ENCODE assay signal across 18 cellular contexts in the genomic region with DNA sequence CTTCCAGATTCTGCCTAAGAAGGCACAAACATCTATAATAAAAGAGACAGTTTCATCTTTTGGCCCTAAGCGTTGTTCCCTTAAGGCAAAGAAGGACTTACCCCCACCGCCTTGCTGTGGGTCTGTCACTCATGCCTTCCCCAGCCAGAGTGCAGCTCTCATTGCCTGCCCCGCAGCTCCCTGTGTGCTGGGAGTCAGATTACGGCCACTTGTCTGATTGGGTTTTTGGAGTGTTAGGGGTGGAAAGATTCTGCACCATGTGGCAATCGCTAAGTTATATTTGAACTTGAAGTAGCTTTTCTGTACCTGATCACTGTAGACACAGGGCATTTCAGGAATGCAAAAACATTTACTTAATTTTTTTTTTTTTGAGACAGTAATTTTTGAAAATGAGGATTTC. TPM values are rescaled to one million over a fixed set of nuclear protein-coding genes. Genes with fewer than 3 reads are reported as not detected.
A peak's percentile ranks its signal among the peaks of the same experiment; 100 is the strongest.
DNase-seq lines count a peak whose midpoint lies in the region; ATAC-seq and TF ChIP-seq lines count a peak whose summit lies in the region.
"Had no signal": no experiment of that assay in that cellular context is flagged by ENCODE, and none has a peak within 500 bp of the region (broad histone marks: within the 10 kb centered on the region; RNA-seq: fewer than 3 reads in every experiment).

A gene with protein sequence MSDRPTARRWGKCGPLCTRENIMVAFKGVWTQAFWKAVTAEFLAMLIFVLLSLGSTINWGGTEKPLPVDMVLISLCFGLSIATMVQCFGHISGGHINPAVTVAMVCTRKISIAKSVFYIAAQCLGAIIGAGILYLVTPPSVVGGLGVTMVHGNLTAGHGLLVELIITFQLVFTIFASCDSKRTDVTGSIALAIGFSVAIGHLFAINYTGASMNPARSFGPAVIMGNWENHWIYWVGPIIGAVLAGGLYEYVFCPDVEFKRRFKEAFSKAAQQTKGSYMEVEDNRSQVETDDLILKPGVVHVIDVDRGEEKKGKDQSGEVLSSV (minus strand): TSS at position 151 of the 400 bp plus-strand sequence. CDS start 18 bp downstream, at position 133.

- peak within 1 kb of the TSS; percentile 45 to 99 (median 68) for H3K27ac Mint-ChIP-seq in brain
- no peak within 1 kb of the TSS for H3K27ac Mint-ChIP-seq in activated T-helper 1 cell treated with anti-CD3 and anti-CD28 coated beads, Interleukin-12 subunit alpha, Interleukin-12 subunit beta, Interleukin-2, Interleukin-4 antibody, amounts not matched to agents 30 ng/mL and 10 ng/mL and 1 ng/mL, durations not matched to agents 14 hours and 24 hours and 36 hours
- H3K27ac Mint-ChIP-seq: stimulated activated effector memory CD8-positive, alpha-beta T cell treated with anti-CD3 and anti-CD28 coated beads, Interleukin-12 subunit alpha, Interleukin-12 subunit beta, amount 100 ng/mL, for 72 hours had no signal

- H3K4me3 ChIP-seq in DND-41 (ENCODE audit: low read depth in 1 of 2, low read length in 2 of 2) (no peak within 1 kb of the TSS), lower lobe of right lung (peak within 1 kb of the TSS; percentile 53)
- H3K4me3 ChIP-seq: adrenal gland, gastroesophageal sphincter, pancreas had no signal

- no peaks in the 10 kb centered on the region for H3K79me2 ChIP-seq in DND-41 (ENCODE audit: insufficient read depth, low read length)

- no peak within 1 kb of the TSS for H3K4me2 ChIP-seq in DND-41 (ENCODE audit: insufficient read depth, low read length)
- H3K4me2 ChIP-seq: SK-N-SH had no signal

- H3K4me3 Mint-ChIP-seq in brain: peak within 1 kb of the TSS; percentile 35 to 94 (median 73)
- H3K4me3 Mint-ChIP-seq in activated T-helper 1 cell treated with anti-CD3 and anti-CD28 coated beads, Interleukin-12 subunit alpha, Interleukin-12 subunit beta, Interleukin-2, Interleukin-4 antibody, amounts not matched to agents 30 ng/mL and 10 ng/mL and 1 ng/mL, durations not matched to agents 14 hours and 24 hours and 36 hours: no peak within 1 kb of the TSS
- H3K4me3 Mint-ChIP-seq: stimulated activated effector memory CD8-positive, alpha-beta T cell treated with anti-CD3 and anti-CD28 coated beads, Interleukin-12 subunit alpha, Interleukin-12 subunit beta, amount 100 ng/mL, for 72 hours had no signal

- H3K9me3 ChIP-seq in DND-41 (ENCODE audit: insufficient read depth, low read length, severe bottlenecking) (no peaks in the 10 kb centered on the region), lower lobe of right lung (no peaks in the 10 kb centered on the region)
- H3K9me3 ChIP-seq: adrenal gland, gastroesophageal sphincter, pancreas, SK-N-SH had no signal

- H3K36me3 ChIP-seq in DND-41 (ENCODE audit: insufficient read depth, low read length) (no peaks in the 10 kb centered on the region), lower lobe of right lung (peaks cover 7% of the 10 kb centered on the region)
- H3K36me3 ChIP-seq: adrenal gland, gastroesophageal sphincter, pancreas had no signal

- no peaks in the 10 kb centered on the region for H3K27me3 ChIP-seq in DND-41 (ENCODE audit: insufficient read depth, low read length, poor library complexity)
- H3K27me3 ChIP-seq in lower lobe of right lung (ENCODE audit: low read depth): peaks cover 16% of the 10 kb centered on the region
- H3K27me3 ChIP-seq: pancreas had no signal

- intact Hi-C loops in lower lobe of right lung (cut with DNase I): no loop called here
- intact Hi-C loops in activated T-helper 1 cell treated with anti-CD3 and anti-CD28 coated beads, Interleukin-12 subunit alpha, Interleukin-12 subunit beta, Interleukin-2, Interleukin-4 antibody, amounts not matched to agents 30 ng/mL and 10 ng/mL and 1 ng/mL, durations not matched to agents 14 hours and 24 hours and 36 hours (cut with micrococcal nuclease): no loop called here

- no peaks in the 10 kb centered on the region for H3K4me1 ChIP-seq in DND-41 (ENCODE audit: insufficient read depth, low read length)
- H3K4me1 ChIP-seq in lower lobe of right lung: peaks cover 11% of the 10 kb centered on the region
- H3K4me1 ChIP-seq: adrenal gland, pancreas had no signal

- 0 out of 3 replicates have a peak, but pooled peaks have one; percentile 24 for ATAC-seq in DND-41 (ENCODE audit: insufficient read depth, low read depth)
- ATAC-seq in lower lobe of right lung: peak; percentile 84 to 88
- no peak for ATAC-seq in HG03280 (IDR thresholded peaks at IDR 0.05; ENCODE audit: unreplicated experiment)
- ATAC-seq: gastroesophageal sphincter; pancreas; stimulated activated effector memory CD8-positive, alpha-beta T cell treated with anti-CD3 and anti-CD28 coated beads, Interleukin-12 subunit alpha, Interleukin-12 subunit beta, amount 100 ng/mL, for 72 hours had no signal

- no peak within 1 kb of the TSS for H3K9ac ChIP-seq in DND-41 (ENCODE audit: low read depth, low read length)
- H3K9ac ChIP-seq: SK-N-SH had no signal

- no peak for TF ChIP-seq CTCF in DND-41 (IDR thresholded peaks at IDR 0.05; ENCODE audit: borderline replicate concordance, extremely low read depth, low read length, poor library complexity, severe bottlenecking)
- TF ChIP-seq CTCF in brain (conservative IDR thresholded peaks at IDR 0.05): no peak
- no peak for TF ChIP-seq CTCF in lower lobe of right lung (IDR thresholded peaks at IDR 0.05)

- H4K20me1 ChIP-seq in DND-41 (ENCODE audit: insufficient read depth, low read length): no peaks in the 10 kb centered on the region

- H3K27me3 Mint-ChIP-seq in brain: peaks cover 8% of the 10 kb centered on the region
- H3K27me3 Mint-ChIP-seq in activated T-helper 1 cell treated with anti-CD3 and anti-CD28 coated beads, Interleukin-12 subunit alpha, Interleukin-12 subunit beta, Interleukin-2, Interleukin-4 antibody, amounts not matched to agents 30 ng/mL and 10 ng/mL and 1 ng/mL, durations not matched to agents 14 hours and 24 hours and 36 hours (ENCODE audit: insufficient read depth): peaks cover 9% of the 10 kb centered on the region

- no peak within 1 kb of the TSS for H2AFZ ChIP-seq in DND-41 (ENCODE audit: low read depth, low read length)

- peaks cover 71% of the 10 kb centered on the region for H3K4me1 Mint-ChIP-seq in brain
- H3K4me1 Mint-ChIP-seq in activated T-helper 1 cell treated with anti-CD3 and anti-CD28 coated beads, Interleukin-12 subunit alpha, Interleukin-12 subunit beta, Interleukin-2, Interleukin-4 antibody, amounts not matched to agents 30 ng/mL and 10 ng/mL and 1 ng/mL, durations not matched to agents 14 hours and 24 hours and 36 hours (ENCODE audit: low read depth): no peaks in the 10 kb centered on the region
- H3K4me1 Mint-ChIP-seq: stimulated activated effector memory CD8-positive, alpha-beta T cell treated with anti-CD3 and anti-CD28 coated beads, Interleukin-12 subunit alpha, Interleukin-12 subunit beta, amount 100 ng/mL, for 72 hours had no signal

- H3K27ac ChIP-seq in DND-41 (ENCODE audit: low read length) (no peak within 1 kb of the TSS), lower lobe of right lung (peak within 1 kb of the TSS; percentile 76)
- H3K27ac ChIP-seq: adrenal gland, gastroesophageal sphincter, pancreas had no signal

- H3K36me3 Mint-ChIP-seq in brain: no peaks in the 10 kb centered on the region
- no peaks in the 10 kb centered on the region for H3K36me3 Mint-ChIP-seq in activated T-helper 1 cell treated with anti-CD3 and anti-CD28 coated beads, Interleukin-12 subunit alpha, Interleukin-12 subunit beta, Interleukin-2, Interleukin-4 antibody, amounts not matched to agents 30 ng/mL and 10 ng/mL and 1 ng/mL, durations not matched to agents 14 hours and 24 hours and 36 hours (ENCODE audit: low read depth)
- H3K36me3 Mint-ChIP-seq: stimulated activated effector memory CD8-positive, alpha-beta T cell treated with anti-CD3 and anti-CD28 coated beads, Interleukin-12 subunit alpha, Interleukin-12 subunit beta, amount 100 ng/mL, for 72 hours had no signal

- DNase-seq in DND-41 (no peak), NCI-H146 (lab: John Stamatoyannopoulos, UW) (peak; percentile 75), lower lobe of right lung (peak; percentile 76), HuH-7.5 (ENCODE audit: low spot score) (no peak), GOT3 (lab: John Stamatoyannopoulos, UW) (no peak)
- no peak for DNase-seq in activated T-helper 1 cell treated with anti-CD3 and anti-CD28 coated beads, Interleukin-12 subunit alpha, Interleukin-12 subunit beta, Interleukin-2, Interleukin-4 antibody, amounts not matched to agents 30 ng/mL and 10 ng/mL and 1 ng/mL, durations not matched to agents 14 hours and 24 hours and 36 hours (ENCODE audit: low spot score)
- DNase-seq: activated T-cell treated with anti-CD3 and anti-CD28 coated beads for 4 hours; adrenal gland; effector CD8-positive, alpha-beta T cell; Kasumi-1; NCI-H774; pancreas; SK-N-SH; stimulated activated CD4-positive, alpha-beta T cell treated with anti-CD3 and anti-CD28 coated beads, Interleukin-1b, Interleukin-23, amount 100 ng/mL, for 48 hours had no signal

- peaks cover 0 to 2% (median 0%) of the 10 kb centered on the region in 5 experiments for H3K9me3 Mint-ChIP-seq in brain
- H3K9me3 Mint-ChIP-seq in activated T-helper 1 cell treated with anti-CD3 and anti-CD28 coated beads, Interleukin-12 subunit alpha, Interleukin-12 subunit beta, Interleukin-2, Interleukin-4 antibody, amounts not matched to agents 30 ng/mL and 10 ng/mL and 1 ng/mL, durations not matched to agents 14 hours and 24 hours and 36 hours: no peaks in the 10 kb centered on the region

RNA-seq across cellular contexts. Expression of the gene that starts here (rescaled TPM):
- 35.4 TPM for polyA plus RNA-seq in brain (ENCODE audit: insufficient read depth, low read depth, low replicate concordance)
- 301 TPM for total RNA-seq in lower lobe of right lung
- total RNA-seq in activated T-helper 1 cell treated with anti-CD3 and anti-CD28 coated beads, Interleukin-12 subunit alpha, Interleukin-12 subunit beta, Interleukin-2, Interleukin-4 antibody, amounts not matched to agents 30 ng/mL and 10 ng/mL and 1 ng/mL, durations not matched to agents 14 hours and 24 hours and 36 hours: not detected in 2 replicates
- polyA plus RNA-seq: SK-N-SH had no signal

Comparison
In these comparisons a context has a peak if more than half of its experiments do, and no peak if none do; other contexts are left out.
1. RNA of the gene that starts here (total RNA-seq): 301 TPM in lower lobe of right lung (single experiment); not detected in activated T-helper 1 cell treated with anti-CD3 and anti-CD28 coated beads, Interleukin-12 subunit alpha, Interleukin-12 subunit beta, Interleukin-2, Interleukin-4 antibody, amounts not matched to agents 30 ng/mL and 10 ng/mL and 1 ng/mL, durations not matched to agents 14 hours and 24 hours and 36 hours; every median in the first group is over 100 times any median in the second.
2. DNase-seq: peak in NCI-H146 (single experiment) and lower lobe of right lung (single experiment); none in DND-41 (single experiment), HuH-7.5 (single experiment), GOT3 (single experiment) and activated T-helper 1 cell treated with anti-CD3 and anti-CD28 coated beads, Interleukin-12 subunit alpha, Interleukin-12 subunit beta, Interleukin-2, Interleukin-4 antibody, amounts not matched to agents 30 ng/mL and 10 ng/mL and 1 ng/mL, durations not matched to agents 14 hours and 24 hours and 36 hours (single experiment).